ENCODE assay signal across 1 cellular context in the genomic region with DNA sequence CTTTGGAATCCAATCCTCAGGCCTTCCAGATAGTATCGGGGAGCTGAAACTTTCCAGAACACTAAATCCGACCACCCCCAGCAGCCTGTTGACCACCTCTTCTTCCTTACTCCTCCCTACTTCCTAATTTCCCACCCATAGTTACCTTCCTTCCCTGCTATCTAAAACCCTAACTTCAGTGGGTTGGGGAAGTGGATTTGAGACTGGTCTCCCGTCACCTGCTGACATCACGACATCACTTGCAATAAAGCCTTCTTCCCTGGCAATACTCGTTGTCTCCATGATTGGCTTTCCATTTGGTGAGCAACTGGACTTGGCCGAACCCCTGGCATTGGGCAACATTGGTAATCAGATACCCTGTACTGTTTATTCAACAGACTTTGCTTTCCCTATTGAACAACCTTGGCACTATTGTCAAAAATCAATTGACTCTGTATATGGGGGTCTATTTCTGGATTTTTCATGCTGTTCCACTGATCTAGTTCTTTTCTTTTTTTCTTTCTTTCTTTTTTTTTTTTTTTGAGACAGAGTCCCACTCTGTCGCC.
TF ChIP-seq lines count a peak whose summit lies in the region.

No MANE protein-coding gene starts in this region.

TF ChIP-seq in GM12878, 131 proteins besides CTCF, POLR2A, EP300 and RAD21:
- TF ChIP-seq CBFB (IDR thresholded peaks at IDR 0.05; ENCODE audit: low read depth) (no peak), SMAD5 (IDR thresholded peaks at IDR 0.05; ENCODE audit: low read depth) (no peak), ATF7 (IDR thresholded peaks at IDR 0.05; ENCODE audit: low read depth) (no peak), IKZF2 (IDR thresholded peaks at IDR 0.05) (0 out of 4 replicates have a peak, but pooled peaks of 1 of the 2 experiments have one; percentile 18)
- TF ChIP-seq, protein P1, sequence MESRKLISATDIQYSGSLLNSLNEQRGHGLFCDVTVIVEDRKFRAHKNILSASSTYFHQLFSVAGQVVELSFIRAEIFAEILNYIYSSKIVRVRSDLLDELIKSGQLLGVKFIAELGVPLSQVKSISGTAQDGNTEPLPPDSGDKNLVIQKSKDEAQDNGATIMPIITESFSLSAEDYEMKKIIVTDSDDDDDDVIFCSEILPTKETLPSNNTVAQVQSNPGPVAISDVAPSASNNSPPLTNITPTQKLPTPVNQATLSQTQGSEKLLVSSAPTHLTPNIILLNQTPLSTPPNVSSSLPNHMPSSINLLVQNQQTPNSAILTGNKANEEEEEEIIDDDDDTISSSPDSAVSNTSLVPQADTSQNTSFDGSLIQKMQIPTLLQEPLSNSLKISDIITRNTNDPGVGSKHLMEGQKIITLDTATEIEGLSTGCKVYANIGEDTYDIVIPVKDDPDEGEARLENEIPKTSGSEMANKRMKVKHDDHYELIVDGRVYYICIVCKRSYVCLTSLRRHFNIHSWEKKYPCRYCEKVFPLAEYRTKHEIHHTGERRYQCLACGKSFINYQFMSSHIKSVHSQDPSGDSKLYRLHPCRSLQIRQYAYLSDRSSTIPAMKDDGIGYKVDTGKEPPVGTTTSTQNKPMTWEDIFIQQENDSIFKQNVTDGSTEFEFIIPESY (IDR thresholded peaks at IDR 0.05), result no peak
